Comparison of ENCODE assay signal across 7 cellular contexts in the genomic region with DNA sequence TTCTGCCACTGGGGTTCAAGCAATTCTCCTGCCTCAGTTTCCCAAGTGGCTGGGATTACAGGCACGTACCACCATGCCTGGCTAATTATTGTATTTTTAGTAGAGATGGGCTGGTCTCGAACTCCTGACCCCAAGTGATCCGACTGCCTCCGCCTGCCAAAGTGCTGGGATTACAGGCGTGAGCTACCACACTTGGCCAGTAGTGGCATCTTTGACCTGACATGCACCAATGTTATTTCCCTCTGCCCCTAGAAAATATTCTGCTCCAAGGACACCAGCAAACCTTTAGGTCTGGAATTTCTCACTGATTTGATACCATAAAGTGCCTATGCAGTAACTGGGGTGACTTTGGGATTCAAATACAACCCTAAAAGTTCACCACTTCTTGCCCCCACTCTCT.
A peak's percentile ranks its signal among the peaks of the same experiment; 100 is the strongest.
DNase-seq lines count a peak whose midpoint lies in the region; ATAC-seq and TF ChIP-seq lines count a peak whose summit lies in the region.

No MANE protein-coding gene starts in this region.

- H3K4me3 Mint-ChIP-seq in Calu3 (ENCODE audit: low read depth, unreplicated experiment) = no peak overlapping the region

- H3K36me3 ChIP-seq in MG63 = peaks cover 61% of the 10 kb centered on the region

- POLR2A ChIA-PET in HEK293T (lab: Yijun Ruan, JAX) = no interaction called here

- no peak for TF ChIP-seq CTCF in Calu3 (IDR thresholded peaks at IDR 0.05; ENCODE audit: unreplicated experiment)
- TF ChIP-seq CTCF in coronary artery (IDR thresholded peaks at IDR 0.05) = no peak

- no peak overlapping the region for H3K4me3 ChIP-seq in MG63
- no peak overlapping the region for H3K4me3 ChIP-seq in coronary artery
- no peak overlapping the region for H3K4me3 ChIP-seq in skin epidermis

- no peaks in the 10 kb centered on the region for H3K27me3 ChIP-seq in MG63

- H3K27ac ChIP-seq in coronary artery (peak overlapping the region; percentile 59 to 92), skin epidermis (peak overlapping the region in 15 of 21 experiments; percentile 6 to 88 (median 79))

- H3K27me3 Mint-ChIP-seq in Calu3 (ENCODE audit: unreplicated experiment) = no peaks in the 10 kb centered on the region

- H3K9me3 ChIP-seq in MG63 = no peaks in the 10 kb centered on the region

- DNase-seq in Calu3 = no peak
- DNase-seq in MG63 = peak; percentile 43
- DNase-seq in coronary artery (ENCODE audit: low spot score) = no peak
- no peak for DNase-seq in Kasumi-1 (lab: John Stamatoyannopoulos, UW)
- no peak for DNase-seq in HEK293T (ENCODE audit: extremely low spot score)

- CTCF ChIA-PET in Calu3 (lab: Charles Lee) = interaction anchor here (0.6 to 2.4 kb wide), 2 partner anchors 42 to 1166 kb away, joined by 4 to 10 read pairs; no protein-coding TSS in a partner anchor
- CTCF ChIA-PET in HEK293T (lab: Yijun Ruan, JAX) = interaction anchor here (0.7 kb wide), 1 partner anchor 110 kb away, joined by 4 read pairs; no protein-coding TSS in a partner anchor

- H3K4me1 Mint-ChIP-seq in Calu3 (ENCODE audit: low read depth, unreplicated experiment) = peaks cover 63% of the 10 kb centered on the region

- ATAC-seq in GM18511 (IDR thresholded peaks at IDR 0.05; ENCODE audit: unreplicated experiment) = no peak

- H3K27ac Mint-ChIP-seq in Calu3 (ENCODE audit: unreplicated experiment) = peak overlapping the region; percentile 14

- no peaks in the 10 kb centered on the region for H3K9me3 Mint-ChIP-seq in Calu3 (ENCODE audit: low read depth, unreplicated experiment)

- no TSS peak for BruUV-seq in Calu3 (replicated peaks; lab: Mats Ljungman, UMichigan)

- intact Hi-C loops in Calu3 (cut with micrococcal nuclease; ENCODE audit: unreplicated experiment) = no loop called here

- H3K36me3 Mint-ChIP-seq in Calu3 (ENCODE audit: insufficient read depth, unreplicated experiment) = peaks cover 29% of the 10 kb centered on the region

TF ChIP-seq in HEK293T, 16 proteins besides CTCF, POLR2A, EP300 and RAD21:
- TF ChIP-seq LEF1 (IDR thresholded peaks at IDR 0.05; ENCODE audit: borderline replicate concordance) = no peak
- TF ChIP-seq FOXK2 (IDR thresholded peaks at IDR 0.05) = no peak
- TF ChIP-seq FOXM1 (IDR thresholded peaks at IDR 0.05; ENCODE audit: borderline replicate concordance) = no peak
- TF ChIP-seq, protein P1, sequence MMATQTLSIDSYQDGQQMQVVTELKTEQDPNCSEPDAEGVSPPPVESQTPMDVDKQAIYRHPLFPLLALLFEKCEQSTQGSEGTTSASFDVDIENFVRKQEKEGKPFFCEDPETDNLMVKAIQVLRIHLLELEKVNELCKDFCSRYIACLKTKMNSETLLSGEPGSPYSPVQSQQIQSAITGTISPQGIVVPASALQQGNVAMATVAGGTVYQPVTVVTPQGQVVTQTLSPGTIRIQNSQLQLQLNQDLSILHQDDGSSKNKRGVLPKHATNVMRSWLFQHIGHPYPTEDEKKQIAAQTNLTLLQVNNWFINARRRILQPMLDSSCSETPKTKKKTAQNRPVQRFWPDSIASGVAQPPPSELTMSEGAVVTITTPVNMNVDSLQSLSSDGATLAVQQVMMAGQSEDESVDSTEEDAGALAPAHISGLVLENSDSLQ (IDR thresholded peaks at IDR 0.05) = no peak
- TF ChIP-seq FOXA1 (IDR thresholded peaks at IDR 0.05) = no peak
- no peak for TF ChIP-seq NFRKB (IDR thresholded peaks at IDR 0.05)
